In the genomic region with DNA sequence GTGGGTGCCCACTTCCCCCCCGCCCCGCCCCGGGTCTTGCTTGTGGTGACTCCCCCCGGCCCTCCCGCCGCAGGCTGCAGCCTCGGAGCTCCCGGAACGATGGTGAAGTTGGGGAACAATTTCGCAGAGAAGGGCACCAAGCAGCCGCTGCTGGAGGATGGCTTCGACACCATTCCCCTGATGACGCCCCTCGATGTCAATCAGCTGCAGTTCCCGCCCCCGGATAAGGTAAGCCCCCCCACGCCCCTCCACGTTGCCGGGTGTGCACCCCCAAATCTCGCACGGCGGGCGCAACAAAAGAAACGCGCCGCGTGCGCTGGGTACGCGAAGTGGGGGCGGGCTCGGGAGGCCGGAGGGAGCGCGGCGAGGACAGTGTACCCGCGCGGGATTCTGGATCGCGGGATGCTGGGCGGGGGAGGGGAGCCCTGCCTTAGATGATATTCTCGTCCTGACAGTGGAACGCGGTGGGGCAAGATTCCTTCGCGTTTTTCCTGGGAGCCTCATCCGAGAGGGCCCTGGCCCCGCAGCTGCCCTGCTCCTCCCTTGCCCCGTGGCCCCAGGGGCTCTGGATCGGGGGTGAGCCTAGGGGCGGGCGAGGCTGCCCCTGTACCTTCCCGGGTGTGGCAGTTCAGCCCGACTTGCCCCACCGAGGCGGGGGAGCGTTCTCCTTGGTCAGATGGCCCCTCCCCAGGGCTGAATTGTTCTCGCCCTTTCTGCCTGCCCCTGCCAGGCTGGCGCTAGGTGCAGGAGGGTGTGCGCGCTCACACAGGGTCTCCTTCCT, we compare ENCODE assay signal across 1 cellular context.
TF ChIP-seq lines count a peak whose summit lies in the region.

No MANE protein-coding gene starts in this region.

TF ChIP-seq in A549, 52 proteins besides CTCF, POLR2A, EP300 and RAD21:
- TF ChIP-seq, protein P1, sequence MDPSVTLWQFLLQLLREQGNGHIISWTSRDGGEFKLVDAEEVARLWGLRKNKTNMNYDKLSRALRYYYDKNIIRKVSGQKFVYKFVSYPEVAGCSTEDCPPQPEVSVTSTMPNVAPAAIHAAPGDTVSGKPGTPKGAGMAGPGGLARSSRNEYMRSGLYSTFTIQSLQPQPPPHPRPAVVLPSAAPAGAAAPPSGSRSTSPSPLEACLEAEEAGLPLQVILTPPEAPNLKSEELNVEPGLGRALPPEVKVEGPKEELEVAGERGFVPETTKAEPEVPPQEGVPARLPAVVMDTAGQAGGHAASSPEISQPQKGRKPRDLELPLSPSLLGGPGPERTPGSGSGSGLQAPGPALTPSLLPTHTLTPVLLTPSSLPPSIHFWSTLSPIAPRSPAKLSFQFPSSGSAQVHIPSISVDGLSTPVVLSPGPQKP (IDR thresholded peaks at IDR 0.05; ENCODE audit: low read depth, low read length) = no peak
- TF ChIP-seq NPAS2 (CRISPR knock-in tag; IDR thresholded peaks at IDR 0.05; ENCODE audit: borderline replicate concordance) (no peak), RFX5 (IDR thresholded peaks at IDR 0.05) (no peak), POLR2AphosphoS2 (conservative IDR thresholded peaks at IDR 0.05; ENCODE audit: low read length) (no peak), RARB (CRISPR knock-in tag; IDR thresholded peaks at IDR 0.05) (no peak), MAFK (IDR thresholded peaks at IDR 0.05; ENCODE audit: partially characterized antibody) (no peak), CEBPB (IDR thresholded peaks at IDR 0.05) (no peak), FOSL2 (IDR thresholded peaks at IDR 0.05) (no peak), FOSL2 (CRISPR knock-in tag; IDR thresholded peaks at IDR 0.05) (no peak), CBX8 (IDR thresholded peaks at IDR 0.05) (no peak), CHD2 (IDR thresholded peaks at IDR 0.05; ENCODE audit: low read length, partially characterized antibody) (no peak), HDAC2 (IDR thresholded peaks at IDR 0.05) (no peak), NFE2L2 (conservative IDR thresholded peaks at IDR 0.05; ENCODE audit: low read length) (no peak), HEYL (CRISPR knock-in tag; IDR thresholded peaks at IDR 0.05) (no peak)
- TF ChIP-seq, protein P2, sequence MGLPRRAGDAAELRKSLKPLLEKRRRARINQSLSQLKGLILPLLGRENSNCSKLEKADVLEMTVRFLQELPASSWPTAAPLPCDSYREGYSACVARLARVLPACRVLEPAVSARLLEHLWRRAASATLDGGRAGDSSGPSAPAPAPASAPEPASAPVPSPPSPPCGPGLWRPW (IDR thresholded peaks at IDR 0.05) = no peak
